Comparison of ENCODE assay signal across 8 cellular contexts in the genomic region with DNA sequence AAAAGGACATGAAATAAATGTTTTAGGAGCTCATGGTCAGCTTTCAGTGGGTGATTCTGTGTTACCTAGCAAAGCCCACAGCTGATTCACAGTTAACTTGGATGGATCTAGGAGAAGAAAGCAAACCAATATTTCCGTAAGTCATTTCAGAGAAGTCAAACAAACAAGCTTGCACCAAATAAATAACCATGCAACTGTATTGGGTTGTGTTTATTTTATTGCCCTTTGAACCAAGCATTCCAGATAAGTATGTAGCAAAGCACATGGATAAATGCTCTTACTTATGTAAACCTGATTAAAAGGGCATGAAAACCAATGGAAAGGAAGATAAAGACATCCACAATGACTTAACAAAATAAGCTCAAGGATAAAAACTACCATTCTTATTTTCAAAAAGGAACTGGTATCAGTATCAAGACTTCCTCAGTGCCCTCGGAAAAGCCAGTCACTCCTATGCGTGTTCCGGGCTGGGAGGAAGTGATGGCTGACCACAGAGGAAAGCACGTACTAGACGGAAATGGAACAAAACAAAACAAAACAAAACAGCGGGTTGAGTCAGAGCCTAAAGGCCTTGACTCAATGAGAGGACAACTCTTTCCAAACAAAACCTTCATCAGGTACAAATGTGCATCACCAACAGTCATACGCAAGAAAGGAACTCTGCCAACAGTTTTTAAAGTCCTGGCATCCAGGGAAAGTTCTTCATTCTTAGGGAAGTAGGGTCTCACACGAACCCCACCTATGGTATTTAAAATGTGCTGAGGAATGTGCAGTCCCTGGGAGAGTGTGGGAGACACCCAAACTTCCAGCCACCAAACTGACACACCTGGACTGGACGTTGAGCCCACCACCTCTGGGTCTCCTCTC.
DNase-seq lines count a peak whose midpoint lies in the region; ATAC-seq, FAIRE-seq and TF ChIP-seq lines count a peak whose summit lies in the region.

No MANE protein-coding gene starts in this region.

- WGBS in liver, result 29% methylated on average over 10 of the region's 10 CpGs

- no peaks in the 10 kb centered on the region for H4K20me1 ChIP-seq in astrocyte (ENCODE audit: insufficient read depth, low read length)

- no peak for ATAC-seq in GM21526 (IDR thresholded peaks at IDR 0.05; ENCODE audit: low FRiP score, unreplicated experiment)

- POLR2A ChIA-PET in HEK293T (lab: Yijun Ruan, JAX) (no interaction called here), Caco-2 (lab: Charles Lee) (no interaction called here)

- peak overlapping the region; percentile 38 for H3K27ac ChIP-seq in astrocyte (ENCODE audit: low read depth, low read length)
- H3K27ac ChIP-seq in liver (ENCODE audit: low read depth in 1 of 2, low read length in 2 of 2), result peak overlapping the region; percentile 62 to 88

- H3K27ac Mint-ChIP-seq in astrocyte (ENCODE audit: unreplicated experiment) (peak overlapping the region; percentile 42), Caco-2 (ENCODE audit: unreplicated experiment) (no peak overlapping the region)

- H3K36me3 Mint-ChIP-seq in astrocyte (ENCODE audit: low read depth, unreplicated experiment), result peaks cover 6% of the 10 kb centered on the region
- no peaks in the 10 kb centered on the region for H3K36me3 Mint-ChIP-seq in Caco-2 (ENCODE audit: insufficient read depth, unreplicated experiment)

- H3K4me1 Mint-ChIP-seq in astrocyte (ENCODE audit: low read depth, unreplicated experiment) (peaks cover 18% of the 10 kb centered on the region), Caco-2 (ENCODE audit: low read depth, unreplicated experiment) (no peaks in the 10 kb centered on the region)

- H3K9ac ChIP-seq in astrocyte (ENCODE audit: low read length) (no peak overlapping the region), liver (ENCODE audit: low read depth in 1 of 2, low read length in 2 of 2) (peak overlapping the region in 1 of 2 donors; percentile 28)

- H3K4me2 ChIP-seq in astrocyte (ENCODE audit: low read length), result peak overlapping the region; percentile 60

- no peaks in the 10 kb centered on the region for H3K79me2 ChIP-seq in astrocyte (ENCODE audit: insufficient read depth, low read length)

- no peaks in the 10 kb centered on the region for H3K9me3 ChIP-seq in astrocyte (ENCODE audit: insufficient read depth, low read depth, low read length)
- H3K9me3 ChIP-seq in liver (ENCODE audit: control insufficient read depth in 4 of 4, low read length in 3 of 4), result no peaks in the 10 kb centered on the region
- H3K9me3 ChIP-seq in Caco-2, result no peaks in the 10 kb centered on the region

- BruUV-seq in Caco-2 (replicated peaks; lab: Mats Ljungman, UMichigan), result no TSS peak

- H2AFZ ChIP-seq in astrocyte (ENCODE audit: low read depth, low read length), result no peak overlapping the region

- H3K4me3 Mint-ChIP-seq in astrocyte (ENCODE audit: unreplicated experiment) (no peak overlapping the region), Caco-2 (ENCODE audit: unreplicated experiment) (no peak overlapping the region)

- H3K36me3 ChIP-seq in astrocyte (ENCODE audit: insufficient read depth, low read length) (no peaks in the 10 kb centered on the region), liver (ENCODE audit: control insufficient read depth in 4 of 4, insufficient read depth in 3 of 4, low read depth in 1 of 4, low read length in 3 of 4) (no peaks in the 10 kb centered on the region), Caco-2 (ENCODE audit: control insufficient read depth, insufficient read depth, low read length) (no peaks in the 10 kb centered on the region)

- peaks cover 6% of the 10 kb centered on the region for H3K4me1 ChIP-seq in astrocyte (ENCODE audit: insufficient read depth, low read length)
- H3K4me1 ChIP-seq in liver (ENCODE audit: control insufficient read depth in 4 of 4, insufficient read depth in 4 of 4, low read length in 3 of 4), result peaks cover 6 to 19% (median 12%) of the 10 kb centered on the region in 4 donors
- H3K4me1 ChIP-seq in Caco-2, result no peaks in the 10 kb centered on the region

- DNase-seq in H54 (ENCODE audit: insufficient read length, low spot score) (peak; percentile 52), T-helper 22 cell (ENCODE audit: low read depth) (peak; percentile 70), astrocyte (ENCODE audit: low read depth) (peak; percentile 66), HEK293T (ENCODE audit: extremely low spot score) (no peak), Caco-2 (no peak)
- peak; percentile 40 for DNase-seq in stimulated activated CD8-positive, alpha-beta memory T cell treated with anti-CD3 and anti-CD28 coated beads, Interleukin-4, amount 100 ng/mL, for 24 hours (ENCODE audit: low read depth)

- no peak for TF ChIP-seq POLR2A in H54 (IDR thresholded peaks at IDR 0.05; ENCODE audit: low read depth, low read length)

- no peaks in the 10 kb centered on the region for H3K27me3 ChIP-seq in astrocyte (ENCODE audit: insufficient read depth, low read length)
- no peaks in the 10 kb centered on the region for H3K27me3 ChIP-seq in liver (ENCODE audit: control insufficient read depth in 4 of 4, insufficient read depth in 4 of 4, low read length in 3 of 4)
- no peaks in the 10 kb centered on the region for H3K27me3 ChIP-seq in Caco-2 (replicated peaks; ENCODE audit: control insufficient read depth, insufficient read depth, low read length)

- TF ChIP-seq CTCF in astrocyte (IDR thresholded peaks at IDR 0.05; ENCODE audit: insufficient read depth, low read depth, low read length) (no peak), liver (IDR thresholded peaks at IDR 0.05; ENCODE audit: low read depth, low read length, missing input control) (no peak), Caco-2 (IDR thresholded peaks at IDR 0.05; ENCODE audit: insufficient read depth in 1 of 2, low read depth in 1 of 2, low read length in 1 of 2, severe bottlenecking in 1 of 2, unreplicated experiment in 1 of 2) (no peak)

- CTCF ChIA-PET in HEK293T (lab: Yijun Ruan, JAX), result interaction anchor here (1.0 kb wide), 1 partner anchor 12 kb away, joined by 4 read pairs; no protein-coding TSS in a partner anchor
- CTCF ChIA-PET in Caco-2 (lab: Charles Lee), result no interaction called here

- intact Hi-C loops in Caco-2 (cut with micrococcal nuclease; ENCODE audit: unreplicated experiment), result no loop called here

- H3K4me3 ChIP-seq in astrocyte (ENCODE audit: insufficient read depth, low read depth, low read length) (no peak overlapping the region), liver (ENCODE audit: low read depth in 1 of 3, low read length in 3 of 3) (peak overlapping the region in 1 of 3 donors; percentile 2), Caco-2 (ENCODE audit: low read depth, low read length) (no peak overlapping the region)

- H3K9me3 Mint-ChIP-seq in astrocyte (ENCODE audit: unreplicated experiment), result peaks cover 2% of the 10 kb centered on the region
- no peaks in the 10 kb centered on the region for H3K9me3 Mint-ChIP-seq in Caco-2 (ENCODE audit: unreplicated experiment)

- no peaks in the 10 kb centered on the region for H3K27me3 Mint-ChIP-seq in astrocyte (ENCODE audit: low read depth, unreplicated experiment)
- H3K27me3 Mint-ChIP-seq in Caco-2 (ENCODE audit: insufficient read depth, unreplicated experiment), result no peaks in the 10 kb centered on the region

- FAIRE-seq in H54 (lab: Jason Lieb, UNC), result peak; percentile 98
- no peak for FAIRE-seq in astrocyte (lab: Jason Lieb, UNC)

- TF ChIP-seq RAD21 in liver (IDR thresholded peaks at IDR 0.05), result peak; percentile 43 to 44

TF ChIP-seq in liver, 16 proteins besides CTCF, POLR2A, EP300 and RAD21 (continues in another document):
- TF ChIP-seq TAF1 (conservative IDR thresholded peaks at IDR 0.05) (no peak), JUND (IDR thresholded peaks at IDR 0.05) (peak; percentile 40 to 72), RXRA (IDR thresholded peaks at IDR 0.05) (peak; percentile 61 to 74), HNF4A (conservative IDR thresholded peaks at IDR 0.05) (peak; percentile 69 to 77), EGR1 (IDR thresholded peaks at IDR 0.05; ENCODE audit: low read depth in 2 of 2) (peak; percentile 62 to 89), YY1 (IDR thresholded peaks at IDR 0.05) (peak; percentile 76), HNF4G (IDR thresholded peaks at IDR 0.05) (peak; percentile 23), SP1 (IDR thresholded peaks at IDR 0.05) (peak; percentile 82), FOXA2 (IDR thresholded peaks at IDR 0.05) (peak; percentile 56), NR2F2 (IDR thresholded peaks at IDR 0.05) (peak; percentile 87)

TF ChIP-seq in HEK293T, 16 proteins besides CTCF, POLR2A, EP300 and RAD21:
- TF ChIP-seq ELF4 (IDR thresholded peaks at IDR 0.05) (no peak), L3MBTL2 (conservative IDR thresholded peaks at IDR 0.05) (no peak), FOXM1 (IDR thresholded peaks at IDR 0.05; ENCODE audit: borderline replicate concordance) (no peak), HDGF (IDR thresholded peaks at IDR 0.05; ENCODE audit: borderline replicate concordance) (no peak), SP1 (IDR thresholded peaks at IDR 0.05) (no peak), ZNF384 (IDR thresholded peaks at IDR 0.05) (no peak), FOXA1 (IDR thresholded peaks at IDR 0.05) (no peak), FOXK2 (IDR thresholded peaks at IDR 0.05) (no peak), BHLHE40 (IDR thresholded peaks at IDR 0.05; ENCODE audit: borderline replicate concordance) (no peak), NFRKB (IDR thresholded peaks at IDR 0.05) (no peak), SUZ12 (IDR thresholded peaks at IDR 0.05) (no peak), LEF1 (IDR thresholded peaks at IDR 0.05; ENCODE audit: borderline replicate concordance) (no peak), ARNT (IDR thresholded peaks at IDR 0.05) (no peak), TARDBP (IDR thresholded peaks at IDR 0.05) (no peak), CTBP1 (IDR thresholded peaks at IDR 0.05; ENCODE audit: borderline replicate concordance) (no peak)
- TF ChIP-seq, protein P1, sequence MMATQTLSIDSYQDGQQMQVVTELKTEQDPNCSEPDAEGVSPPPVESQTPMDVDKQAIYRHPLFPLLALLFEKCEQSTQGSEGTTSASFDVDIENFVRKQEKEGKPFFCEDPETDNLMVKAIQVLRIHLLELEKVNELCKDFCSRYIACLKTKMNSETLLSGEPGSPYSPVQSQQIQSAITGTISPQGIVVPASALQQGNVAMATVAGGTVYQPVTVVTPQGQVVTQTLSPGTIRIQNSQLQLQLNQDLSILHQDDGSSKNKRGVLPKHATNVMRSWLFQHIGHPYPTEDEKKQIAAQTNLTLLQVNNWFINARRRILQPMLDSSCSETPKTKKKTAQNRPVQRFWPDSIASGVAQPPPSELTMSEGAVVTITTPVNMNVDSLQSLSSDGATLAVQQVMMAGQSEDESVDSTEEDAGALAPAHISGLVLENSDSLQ (IDR thresholded peaks at IDR 0.05), result no peak

Comparison
In these comparisons a context has a peak if more than half of its experiments do, and no peak if none do; other contexts are left out.
1. DNase-seq: peak in H54 (single experiment), T-helper 22 cell (single experiment), astrocyte (single experiment) and stimulated activated CD8-positive, alpha-beta memory T cell treated with anti-CD3 and anti-CD28 coated beads, Interleukin-4, amount 100 ng/mL, for 24 hours (single experiment); none in HEK293T (single experiment) and Caco-2 (0 of 2).